In the genomic region with DNA sequence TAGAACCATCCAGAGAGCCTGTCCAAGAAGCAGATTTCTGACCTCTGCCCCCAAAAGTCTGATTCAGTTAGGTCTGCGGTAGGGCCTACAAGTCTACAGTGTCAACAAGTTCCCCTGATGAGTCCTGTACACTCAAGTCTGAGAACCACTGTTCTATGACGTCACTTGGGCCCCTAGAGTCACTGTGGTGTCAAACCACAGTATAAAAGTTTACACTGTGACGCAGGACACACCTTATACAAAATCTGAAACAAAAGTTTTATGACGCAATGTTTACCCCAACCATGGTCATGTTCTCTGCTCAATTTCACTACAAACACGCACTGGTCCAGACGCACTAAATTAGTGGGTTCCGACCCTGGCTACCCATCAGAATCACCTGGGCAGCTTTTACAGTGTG, we compare ENCODE assay signal across 1 cellular context.
TF ChIP-seq lines count a peak whose summit lies in the region.

No MANE protein-coding gene starts in this region.

TF ChIP-seq in HepG2, 621 proteins besides CTCF, POLR2A, EP300 and RAD21 (continued from another document):
- no peak for TF ChIP-seq SOX6 (IDR thresholded peaks at IDR 0.05)
- TF ChIP-seq SOX6 (CRISPR knock-in tag; IDR thresholded peaks at IDR 0.05): peak; percentile 51; the same call in 1 of the 2 replicates
- TF ChIP-seq DMAP1 (CRISPR knock-in tag; IDR thresholded peaks at IDR 0.05): no peak
- TF ChIP-seq NR2F6 (IDR thresholded peaks at IDR 0.05): peak; percentile 50
- TF ChIP-seq NR2F6 (CRISPR knock-in tag; IDR thresholded peaks at IDR 0.05): 0 out of 2 replicates have a peak, but pooled peaks have one; percentile 12
- no peak for TF ChIP-seq NFIB (CRISPR knock-in tag; IDR thresholded peaks at IDR 0.05; ENCODE audit: borderline replicate concordance)
- peak; percentile 98 for TF ChIP-seq CREB1 (IDR thresholded peaks at IDR 0.05)
- no peak; the same call in none of the 2 replicates for TF ChIP-seq CREB1 (CRISPR knock-in tag; IDR thresholded peaks at IDR 0.05)
- peak; percentile 89 for TF ChIP-seq CEBPB (IDR thresholded peaks at IDR 0.05; ENCODE audit: borderline replicate concordance, low read depth, low read length)
- no peak for TF ChIP-seq MAZ (IDR thresholded peaks at IDR 0.05; ENCODE audit: borderline replicate concordance, low read depth, low read length)
- no peak for TF ChIP-seq MAZ (CRISPR knock-in tag; IDR thresholded peaks at IDR 0.05; ENCODE audit: low read depth)
- TF ChIP-seq, protein P1, sequence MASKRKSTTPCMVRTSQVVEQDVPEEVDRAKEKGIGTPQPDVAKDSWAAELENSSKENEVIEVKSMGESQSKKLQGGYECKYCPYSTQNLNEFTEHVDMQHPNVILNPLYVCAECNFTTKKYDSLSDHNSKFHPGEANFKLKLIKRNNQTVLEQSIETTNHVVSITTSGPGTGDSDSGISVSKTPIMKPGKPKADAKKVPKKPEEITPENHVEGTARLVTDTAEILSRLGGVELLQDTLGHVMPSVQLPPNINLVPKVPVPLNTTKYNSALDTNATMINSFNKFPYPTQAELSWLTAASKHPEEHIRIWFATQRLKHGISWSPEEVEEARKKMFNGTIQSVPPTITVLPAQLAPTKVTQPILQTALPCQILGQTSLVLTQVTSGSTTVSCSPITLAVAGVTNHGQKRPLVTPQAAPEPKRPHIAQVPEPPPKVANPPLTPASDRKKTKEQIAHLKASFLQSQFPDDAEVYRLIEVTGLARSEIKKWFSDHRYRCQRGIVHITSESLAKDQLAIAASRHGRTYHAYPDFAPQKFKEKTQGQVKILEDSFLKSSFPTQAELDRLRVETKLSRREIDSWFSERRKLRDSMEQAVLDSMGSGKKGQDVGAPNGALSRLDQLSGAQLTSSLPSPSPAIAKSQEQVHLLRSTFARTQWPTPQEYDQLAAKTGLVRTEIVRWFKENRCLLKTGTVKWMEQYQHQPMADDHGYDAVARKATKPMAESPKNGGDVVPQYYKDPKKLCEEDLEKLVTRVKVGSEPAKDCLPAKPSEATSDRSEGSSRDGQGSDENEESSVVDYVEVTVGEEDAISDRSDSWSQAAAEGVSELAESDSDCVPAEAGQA (IDR thresholded peaks at IDR 0.05; ENCODE audit: low read depth): 0 out of 2 replicates have a peak, but pooled peaks have one; percentile 15
- TF ChIP-seq, protein P1 (CRISPR knock-in tag; IDR thresholded peaks at IDR 0.05; ENCODE audit: borderline replicate concordance): no peak
- TF ChIP-seq ZNF878 (CRISPR knock-in tag; IDR thresholded peaks at IDR 0.05): no peak
- TF ChIP-seq, protein P2, sequence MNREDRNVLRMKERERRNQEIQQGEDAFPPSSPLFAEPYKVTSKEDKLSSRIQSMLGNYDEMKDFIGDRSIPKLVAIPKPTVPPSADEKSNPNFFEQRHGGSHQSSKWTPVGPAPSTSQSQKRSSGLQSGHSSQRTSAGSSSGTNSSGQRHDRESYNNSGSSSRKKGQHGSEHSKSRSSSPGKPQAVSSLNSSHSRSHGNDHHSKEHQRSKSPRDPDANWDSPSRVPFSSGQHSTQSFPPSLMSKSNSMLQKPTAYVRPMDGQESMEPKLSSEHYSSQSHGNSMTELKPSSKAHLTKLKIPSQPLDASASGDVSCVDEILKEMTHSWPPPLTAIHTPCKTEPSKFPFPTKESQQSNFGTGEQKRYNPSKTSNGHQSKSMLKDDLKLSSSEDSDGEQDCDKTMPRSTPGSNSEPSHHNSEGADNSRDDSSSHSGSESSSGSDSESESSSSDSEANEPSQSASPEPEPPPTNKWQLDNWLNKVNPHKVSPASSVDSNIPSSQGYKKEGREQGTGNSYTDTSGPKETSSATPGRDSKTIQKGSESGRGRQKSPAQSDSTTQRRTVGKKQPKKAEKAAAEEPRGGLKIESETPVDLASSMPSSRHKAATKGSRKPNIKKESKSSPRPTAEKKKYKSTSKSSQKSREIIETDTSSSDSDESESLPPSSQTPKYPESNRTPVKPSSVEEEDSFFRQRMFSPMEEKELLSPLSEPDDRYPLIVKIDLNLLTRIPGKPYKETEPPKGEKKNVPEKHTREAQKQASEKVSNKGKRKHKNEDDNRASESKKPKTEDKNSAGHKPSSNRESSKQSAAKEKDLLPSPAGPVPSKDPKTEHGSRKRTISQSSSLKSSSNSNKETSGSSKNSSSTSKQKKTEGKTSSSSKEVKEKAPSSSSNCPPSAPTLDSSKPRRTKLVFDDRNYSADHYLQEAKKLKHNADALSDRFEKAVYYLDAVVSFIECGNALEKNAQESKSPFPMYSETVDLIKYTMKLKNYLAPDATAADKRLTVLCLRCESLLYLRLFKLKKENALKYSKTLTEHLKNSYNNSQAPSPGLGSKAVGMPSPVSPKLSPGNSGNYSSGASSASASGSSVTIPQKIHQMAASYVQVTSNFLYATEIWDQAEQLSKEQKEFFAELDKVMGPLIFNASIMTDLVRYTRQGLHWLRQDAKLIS (CRISPR knock-in tag; IDR thresholded peaks at IDR 0.05): no peak
- no peak for TF ChIP-seq RORA (CRISPR knock-in tag; IDR thresholded peaks at IDR 0.05)
- TF ChIP-seq NFE2 (CRISPR knock-in tag; IDR thresholded peaks at IDR 0.05): no peak
- no peak for TF ChIP-seq ZNF747 (CRISPR knock-in tag; IDR thresholded peaks at IDR 0.05; ENCODE audit: borderline replicate concordance)
- no peak for TF ChIP-seq ELF3 (CRISPR knock-in tag; IDR thresholded peaks at IDR 0.05)
- TF ChIP-seq, protein P3, sequence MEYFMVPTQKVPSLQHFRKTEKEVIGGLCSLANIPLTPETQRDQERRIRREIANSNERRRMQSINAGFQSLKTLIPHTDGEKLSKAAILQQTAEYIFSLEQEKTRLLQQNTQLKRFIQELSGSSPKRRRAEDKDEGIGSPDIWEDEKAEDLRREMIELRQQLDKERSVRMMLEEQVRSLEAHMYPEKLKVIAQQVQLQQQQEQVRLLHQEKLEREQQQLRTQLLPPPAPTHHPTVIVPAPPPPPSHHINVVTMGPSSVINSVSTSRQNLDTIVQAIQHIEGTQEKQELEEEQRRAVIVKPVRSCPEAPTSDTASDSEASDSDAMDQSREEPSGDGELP (IDR thresholded peaks at IDR 0.05; ENCODE audit: borderline replicate concordance, low read depth): no peak
- no peak for TF ChIP-seq ZNF234 (CRISPR knock-in tag; conservative IDR thresholded peaks at IDR 0.05)
- no peak for TF ChIP-seq NCOR1 (IDR thresholded peaks at IDR 0.05; ENCODE audit: borderline replicate concordance, low read length)
- no peak for TF ChIP-seq MED13 (CRISPR knock-in tag; IDR thresholded peaks at IDR 0.05)
- TF ChIP-seq MBNL3 (CRISPR knock-in tag; conservative IDR thresholded peaks at IDR 0.05): no peak
- no peak for TF ChIP-seq TBL1XR1 (IDR thresholded peaks at IDR 0.05; ENCODE audit: borderline replicate concordance, low read length, partially characterized antibody)
- TF ChIP-seq, protein P4, sequence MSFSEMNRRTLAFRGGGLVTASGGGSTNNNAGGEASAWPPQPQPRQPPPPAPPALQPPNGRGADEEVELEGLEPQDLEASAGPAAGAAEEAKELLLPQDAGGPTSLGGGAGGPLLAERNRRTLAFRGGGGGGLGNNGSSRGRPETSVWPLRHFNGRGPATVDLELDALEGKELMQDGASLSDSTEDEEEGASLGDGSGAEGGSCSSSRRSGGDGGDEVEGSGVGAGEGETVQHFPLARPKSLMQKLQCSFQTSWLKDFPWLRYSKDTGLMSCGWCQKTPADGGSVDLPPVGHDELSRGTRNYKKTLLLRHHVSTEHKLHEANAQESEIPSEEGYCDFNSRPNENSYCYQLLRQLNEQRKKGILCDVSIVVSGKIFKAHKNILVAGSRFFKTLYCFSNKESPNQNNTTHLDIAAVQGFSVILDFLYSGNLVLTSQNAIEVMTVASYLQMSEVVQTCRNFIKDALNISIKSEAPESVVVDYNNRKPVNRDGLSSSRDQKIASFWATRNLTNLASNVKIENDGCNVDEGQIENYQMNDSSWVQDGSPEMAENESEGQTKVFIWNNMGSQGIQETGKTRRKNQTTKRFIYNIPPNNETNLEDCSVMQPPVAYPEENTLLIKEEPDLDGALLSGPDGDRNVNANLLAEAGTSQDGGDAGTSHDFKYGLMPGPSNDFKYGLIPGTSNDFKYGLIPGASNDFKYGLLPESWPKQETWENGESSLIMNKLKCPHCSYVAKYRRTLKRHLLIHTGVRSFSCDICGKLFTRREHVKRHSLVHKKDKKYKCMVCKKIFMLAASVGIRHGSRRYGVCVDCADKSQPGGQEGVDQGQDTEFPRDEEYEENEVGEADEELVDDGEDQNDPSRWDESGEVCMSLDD (CRISPR knock-in tag; IDR thresholded peaks at IDR 0.05; ENCODE audit: borderline replicate concordance): no peak
- peak; percentile 97 for TF ChIP-seq ZBTB21 (CRISPR knock-in tag; IDR thresholded peaks at IDR 0.05)
- TF ChIP-seq AGO1 (IDR thresholded peaks at IDR 0.05; ENCODE audit: low read depth, low read length, poor library complexity, severe bottlenecking): no peak
- TF ChIP-seq BRCA1 (CRISPR knock-in tag; IDR thresholded peaks at IDR 0.05): no peak
- TF ChIP-seq CEBPG (CRISPR knock-in tag; IDR thresholded peaks at IDR 0.05): peak; percentile 60
- TF ChIP-seq, protein P5, sequence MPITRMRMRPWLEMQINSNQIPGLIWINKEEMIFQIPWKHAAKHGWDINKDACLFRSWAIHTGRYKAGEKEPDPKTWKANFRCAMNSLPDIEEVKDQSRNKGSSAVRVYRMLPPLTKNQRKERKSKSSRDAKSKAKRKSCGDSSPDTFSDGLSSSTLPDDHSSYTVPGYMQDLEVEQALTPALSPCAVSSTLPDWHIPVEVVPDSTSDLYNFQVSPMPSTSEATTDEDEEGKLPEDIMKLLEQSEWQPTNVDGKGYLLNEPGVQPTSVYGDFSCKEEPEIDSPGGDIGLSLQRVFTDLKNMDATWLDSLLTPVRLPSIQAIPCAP (CRISPR knock-in tag; IDR thresholded peaks at IDR 0.05; ENCODE audit: low read depth): no peak
- no peak for TF ChIP-seq ZNF772 (CRISPR knock-in tag; IDR thresholded peaks at IDR 0.05)
